Comparison of ENCODE assay signal across 8 cellular contexts in the genomic region with DNA sequence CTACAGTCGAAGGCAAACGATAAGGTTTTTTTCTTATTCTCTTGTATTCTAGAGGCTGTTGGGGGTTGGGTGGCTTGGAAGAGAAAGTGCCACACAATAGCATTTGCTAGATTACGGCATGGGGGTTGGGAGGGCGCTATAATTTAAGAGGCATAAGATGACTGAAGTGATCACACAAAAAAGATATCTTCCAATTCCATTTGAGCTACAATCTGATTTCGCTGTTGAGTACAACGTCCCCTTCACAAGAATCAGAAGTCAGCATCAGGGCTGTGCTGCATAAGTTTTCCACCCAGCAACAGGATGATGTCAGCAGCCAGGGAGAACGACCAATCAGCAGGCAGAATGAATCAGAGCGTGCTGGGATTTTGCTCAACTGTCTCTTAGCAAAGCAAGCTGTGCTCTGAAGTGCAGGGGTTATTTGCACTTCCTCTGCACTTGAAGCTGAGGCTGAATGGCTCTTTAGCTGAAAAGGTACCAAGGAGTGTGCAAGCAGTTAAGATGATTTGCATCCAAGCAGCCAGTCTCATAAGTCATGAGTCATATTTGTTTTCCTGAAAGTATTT. TPM values are rescaled to one million over a fixed set of nuclear protein-coding genes. Genes with fewer than 3 reads are reported as not detected.
DNase-seq lines count a peak whose midpoint lies in the region; ATAC-seq, FAIRE-seq and TF ChIP-seq lines count a peak whose summit lies in the region.

No MANE protein-coding gene starts in this region.

- no peaks in the 10 kb centered on the region for H3K27me3 Mint-ChIP-seq in activated CD8-positive, alpha-beta T cell treated with anti-CD3 and anti-CD28 coated beads for 36 hours

- H3K36me3 Mint-ChIP-seq in activated CD8-positive, alpha-beta T cell treated with anti-CD3 and anti-CD28 coated beads for 36 hours (ENCODE audit: low read depth): no peaks in the 10 kb centered on the region

- TF ChIP-seq CTCF in activated CD8-positive, alpha-beta T cell treated with anti-CD3 and anti-CD28 coated beads for 36 hours (IDR thresholded peaks at IDR 0.05): no peak

- intact Hi-C loops in activated CD8-positive, alpha-beta T cell treated with anti-CD3 and anti-CD28 coated beads for 36 hours (cut with micrococcal nuclease): loop anchor here (1.0 kb wide), 1 partner anchor 23 kb away; the partner anchor contains the start of gene SESN3

- peaks cover 47% of the 10 kb centered on the region for H3K4me1 Mint-ChIP-seq in activated CD8-positive, alpha-beta T cell treated with anti-CD3 and anti-CD28 coated beads for 36 hours (ENCODE audit: low read depth)

- peak; percentile 100 for FAIRE-seq in GM19239 (lab: Jason Lieb, UNC)

- POLR2A ChIA-PET in activated CD8-positive, alpha-beta T cell treated with anti-CD3 and anti-CD28 coated beads for 36 hours (lab: Charles Lee): interaction anchor here (0.8 to 2.4 kb wide), 5 partner anchors 9 to 104 kb away, joined by 3 to 10 read pairs (median 4); partner anchors contain the start of gene SESN3

- H3K4me3 Mint-ChIP-seq in activated CD8-positive, alpha-beta T cell treated with anti-CD3 and anti-CD28 coated beads for 36 hours: peak overlapping the region; percentile 79

- DNase-seq in AML-193 (lab: John Stamatoyannopoulos, UW) (peak; percentile 89 to 96), GM19239 (ENCODE audit: insufficient read length, low spot score) (peak; percentile 49), NCI-H69 (lab: John Stamatoyannopoulos, UW) (peak; percentile 98), lung microvascular endothelial cell (ENCODE audit: low read depth in 2 of 2) (peak; percentile 83 to 84)
- peak; percentile 91 for DNase-seq in activated CD8-positive, alpha-beta T cell treated with anti-CD3 and anti-CD28 coated beads for 36 hours
- DNase-seq in effector CD8-positive, alpha-beta T cell (lab: John Stamatoyannopoulos, UW): peak; percentile 61
- peak; percentile 54 to 66 (median 58) for DNase-seq in stimulated activated CD4-positive, alpha-beta T cell treated with anti-CD3 and anti-CD28 coated beads, TNF-alpha, amount 100 ng/mL, for 24 hours (ENCODE audit: low read depth in 3 of 3)

- H3K27ac Mint-ChIP-seq in activated CD8-positive, alpha-beta T cell treated with anti-CD3 and anti-CD28 coated beads for 36 hours: peak overlapping the region; percentile 91

- CTCF ChIA-PET in activated CD8-positive, alpha-beta T cell treated with anti-CD3 and anti-CD28 coated beads for 36 hours (lab: Charles Lee): interaction anchor here (0.7 to 2.7 kb wide), 9 partner anchors 9 to 451 kb away, joined by 3 to 14 read pairs (median 5); partner anchors contain the start of gene SESN3

- peak; percentile 97 for ATAC-seq in HG03439 (IDR thresholded peaks at IDR 0.05; ENCODE audit: unreplicated experiment)
- ATAC-seq in activated CD8-positive, alpha-beta T cell treated with anti-CD3 and anti-CD28 coated beads for 36 hours: peak; percentile 100

- H3K9me3 Mint-ChIP-seq in activated CD8-positive, alpha-beta T cell treated with anti-CD3 and anti-CD28 coated beads for 36 hours: no peaks in the 10 kb centered on the region

RNA-seq across cellular contexts. Expression of gene SESN3, which starts 23.2 kb away (rescaled TPM):
- 10 to 100 TPM; 19.4 to 19.5 TPM for total RNA-seq in activated CD8-positive, alpha-beta T cell treated with anti-CD3 and anti-CD28 coated beads for 36 hours
- 19.0 and 51.2 TPM in 2 replicates for total RNA-seq in lung microvascular endothelial cell

Comparison
In these comparisons a context has a peak if more than half of its experiments do, and no peak if none do; other contexts are left out.
1. Peak in every context shown above with its lines: DNase-seq and ATAC-seq.